In genomic region chr7:134856141-134856540, GRCh38 we compare ENCODE assay signal across 11 cellular contexts.
DNase-seq lines count a peak whose midpoint lies in the region; ATAC-seq, FAIRE-seq and TF ChIP-seq lines count a peak whose summit lies in the region.
"Had no signal": no experiment of that assay in that cellular context is flagged by ENCODE, and none has a peak within 500 bp of the region (broad histone marks: within the 10 kb centered on the region; RNA-seq: fewer than 3 reads in every experiment).

No MANE protein-coding gene starts in this region.

- peaks cover 43% of the 10 kb centered on the region for H3K36me3 Mint-ChIP-seq in CD4-positive, alpha-beta T cell (ENCODE audit: low read depth)

- DNase-seq in CD4-positive, alpha-beta T cell = no peak
- peak; percentile 58 for DNase-seq in SK-N-SH
- DNase-seq in fibroblast of mammary gland (ENCODE audit: low read depth) = peak; percentile 65
- DNase-seq in psoas muscle = no peak
- DNase-seq in HepG2 (ENCODE audit: low spot score) = no peak
- no peak for DNase-seq in NCI-H345 (lab: John Stamatoyannopoulos, UW)
- DNase-seq: DMS79 treated with DMSO at 0.1 percent for 48 hours, RPMI8226 had no signal

- peaks cover 97% of the 10 kb centered on the region for H3K79me2 ChIP-seq in SK-N-SH (ENCODE audit: insufficient read depth)
- no peaks in the 10 kb centered on the region for H3K79me2 ChIP-seq in HepG2 (ENCODE audit: insufficient read depth, low read length)

- no peaks in the 10 kb centered on the region for H3K27me3 ChIP-seq in CD4-positive, alpha-beta T cell (ENCODE audit: control insufficient read depth, insufficient read depth, low read length)
- H3K27me3 ChIP-seq in SK-N-SH (ENCODE audit: insufficient read depth) = no peaks in the 10 kb centered on the region
- H3K27me3 ChIP-seq in psoas muscle (ENCODE audit: insufficient read depth in 3 of 3, low read length in 2 of 3) = no peaks in the 10 kb centered on the region
- H3K27me3 ChIP-seq in HepG2 (ENCODE audit: control insufficient read depth in 1 of 2, insufficient read depth in 2 of 2, low read length in 2 of 2) = no peaks in the 10 kb centered on the region

- ATAC-seq in CD4-positive, alpha-beta T cell (ENCODE audit: poor library complexity) = no peak
- no peak for ATAC-seq in psoas muscle
- ATAC-seq in HG03342 (IDR thresholded peaks at IDR 0.05; ENCODE audit: unreplicated experiment) = no peak
- no peak for ATAC-seq in HG03025 (IDR thresholded peaks at IDR 0.05; ENCODE audit: low FRiP score, unreplicated experiment)
- no peak for ATAC-seq in HepG2

- intact Hi-C loops in CD4-positive, alpha-beta T cell (cut with DNase I, micrococcal nuclease) = no loop called here
- intact Hi-C loops in psoas muscle (cut with DNase I) = no loop called here
- intact Hi-C loops in HepG2 (cut with micrococcal nuclease; ENCODE audit: unreplicated experiment) = no loop called here

- H3K9me3 Mint-ChIP-seq in CD4-positive, alpha-beta T cell = no peaks in the 10 kb centered on the region

- in situ Hi-C loops in HepG2 (cut with HindIII; ENCODE audit: extremely low pct_ligation_motif_present, low pct_unique_long_range_greater_than_20kb) = no loop called here

- POLR2A ChIA-PET in CD4-positive, alpha-beta T cell (lab: Charles Lee) = interaction anchor here (1.1 to 1.9 kb wide), 3 partner anchors 9 to 210 kb away, joined by 3 to 12 read pairs (median 6); partner anchors contain the start of gene BPGM
- POLR2A ChIA-PET in SK-N-SH (lab: Yijun Ruan, JAX) (no interaction called here), HepG2 (lab: Yijun Ruan, JAX) (no interaction called here)

- TF ChIP-seq EP300 in SK-N-SH (IDR thresholded peaks at IDR 0.05; ENCODE audit: borderline replicate concordance in 1 of 2, low read depth in 1 of 2, low read length in 1 of 2) (no peak), HepG2 (IDR thresholded peaks at IDR 0.05; ENCODE audit: low read depth in 2 of 2, low read length in 2 of 2) (no peak), HepG2 (CRISPR knock-in tag; IDR thresholded peaks at IDR 0.05; ENCODE audit: borderline replicate concordance) (no peak)

- 77% methylated on average over 7 of the region's 7 CpGs for WGBS in SK-N-SH (ENCODE audit: low lambda C conversion rate)
- WGBS in psoas muscle, 3 donors = 57 to 63% (median 61%) methylated on average over 7 of the region's 7 CpGs
- WGBS in HepG2 (ENCODE audit: low lambda C conversion rate) = 93% methylated on average over 7 of the region's 7 CpGs

- no peak for TF ChIP-seq POLR2A in HepG2 (IDR thresholded peaks at IDR 0.05; ENCODE audit: insufficient read depth in 1 of 2, low read depth in 2 of 2, low read length in 2 of 2)

- no peaks in the 10 kb centered on the region for H3K27me3 Mint-ChIP-seq in CD4-positive, alpha-beta T cell

- no peak overlapping the region for H3K27ac ChIP-seq in CD4-positive, alpha-beta T cell (ENCODE audit: low read depth, low read length)
- H3K27ac ChIP-seq in SK-N-SH (ENCODE audit: low read depth in 2 of 2, low read length in 1 of 2) (peak overlapping the region; percentile 57 to 80; a peak in 3 of 4 replicates), psoas muscle (peak overlapping the region; percentile 33), HepG2 (ENCODE audit: extremely low read length, insufficient read depth, low read length) (no peak overlapping the region)

- no peak for TF ChIP-seq CTCF in CD4-positive, alpha-beta T cell (IDR thresholded peaks at IDR 0.05)
- TF ChIP-seq CTCF in SK-N-SH (IDR thresholded peaks at IDR 0.05) = no peak
- TF ChIP-seq CTCF in fibroblast of mammary gland (conservative IDR thresholded peaks at IDR 0.05; ENCODE audit: control insufficient read depth, insufficient read depth, low read depth, low read length) = no peak
- no peak for TF ChIP-seq CTCF in psoas muscle (IDR thresholded peaks at IDR 0.05)
- TF ChIP-seq CTCF in HepG2 (CRISPR knock-in tag; IDR thresholded peaks at IDR 0.05) = no peak

- no peak overlapping the region for H3K9ac ChIP-seq in SK-N-SH
- no peak overlapping the region for H3K9ac ChIP-seq in HepG2 (ENCODE audit: insufficient read depth, low read depth, low read length)

- no TSS peak for BruUV-seq in HepG2 (replicated peaks; lab: Mats Ljungman, UMichigan)

- peak overlapping the region; percentile 76 for H3K27ac Mint-ChIP-seq in CD4-positive, alpha-beta T cell

- no peak for TF ChIP-seq RAD21 in SK-N-SH (IDR thresholded peaks at IDR 0.05; ENCODE audit: low read length)
- TF ChIP-seq RAD21 in HepG2 (CRISPR knock-in tag; IDR thresholded peaks at IDR 0.05) = no peak

- H3K9me3 ChIP-seq in CD4-positive, alpha-beta T cell (ENCODE audit: control insufficient read depth, low read length) = no peaks in the 10 kb centered on the region
- H3K9me3 ChIP-seq in SK-N-SH = no peaks in the 10 kb centered on the region
- no peaks in the 10 kb centered on the region for H3K9me3 ChIP-seq in psoas muscle
- no peaks in the 10 kb centered on the region for H3K9me3 ChIP-seq in HepG2 (ENCODE audit: low read length)

- CTCF ChIA-PET in CD4-positive, alpha-beta T cell (lab: Charles Lee) = no interaction called here
- CTCF ChIA-PET in SK-N-SH (lab: Yijun Ruan, JAX) (interaction anchor here (1.4 kb wide), 1 partner anchor 23 kb away, joined by 3 read pairs; no protein-coding TSS in a partner anchor), HepG2 (lab: Yijun Ruan, JAX; ENCODE audit: low intra/inter-chr PET ratio, low total read pairs) (no interaction called here)

- H3K4me1 Mint-ChIP-seq in CD4-positive, alpha-beta T cell (ENCODE audit: low read depth) = peaks cover 29% of the 10 kb centered on the region

- no peak for FAIRE-seq in HepG2 (lab: Jason Lieb, UNC)
- FAIRE-seq: HTR-8/SVneo had no signal

- peaks cover 16 to 34% of the 10 kb centered on the region in 2 experiments for H3K36me3 ChIP-seq in SK-N-SH (replicated peaks in 1 of 2; ENCODE audit: control insufficient read depth in 1 of 2, insufficient read depth in 2 of 2, low read length in 1 of 2)
- no peaks in the 10 kb centered on the region for H3K36me3 ChIP-seq in psoas muscle (ENCODE audit: insufficient read depth in 1 of 2, low read depth in 1 of 2)
- no peaks in the 10 kb centered on the region for H3K36me3 ChIP-seq in HepG2 (replicated peaks in 1 of 2; ENCODE audit: control insufficient read depth in 1 of 2, insufficient read depth in 2 of 2, low read length in 2 of 2)

- H3K9me2 ChIP-seq in SK-N-SH = no peaks in the 10 kb centered on the region

- no peak overlapping the region for H3K4me3 ChIP-seq in SK-N-SH (ENCODE audit: low read depth in 2 of 2, low read length in 1 of 2)
- H3K4me3 ChIP-seq in fibroblast of mammary gland (ENCODE audit: control insufficient read depth, low read depth, low read length) = no peak overlapping the region
- H3K4me3 ChIP-seq in psoas muscle = no peak overlapping the region
- no peak overlapping the region for H3K4me3 ChIP-seq in HepG2 (replicated peaks in 1 of 3; ENCODE audit: insufficient read depth in 1 of 3, low read depth in 2 of 3, low read length in 3 of 3)

- peaks cover 5% of the 10 kb centered on the region for H3F3A ChIP-seq in SK-N-SH (replicated peaks; ENCODE audit: insufficient read depth)

- peaks cover 60% of the 10 kb centered on the region for H4K20me1 ChIP-seq in SK-N-SH (ENCODE audit: insufficient read depth)
- no peaks in the 10 kb centered on the region for H4K20me1 ChIP-seq in HepG2 (ENCODE audit: insufficient read depth, low read length)

- H2AFZ ChIP-seq in SK-N-SH (ENCODE audit: low read depth) (no peak overlapping the region), HepG2 (ENCODE audit: low read length) (no peak overlapping the region)

- H3K4me2 ChIP-seq in SK-N-SH = 0 out of 2 replicates have a peak overlapping the region, but pooled peaks have one; percentile 13
- no peak overlapping the region for H3K4me2 ChIP-seq in HepG2 (ENCODE audit: low read depth, low read length)

- H3K4me1 ChIP-seq in SK-N-SH (ENCODE audit: control insufficient read depth in 1 of 2, insufficient read depth in 2 of 2, low read depth in 1 of 2, low read length in 1 of 2) (peaks cover 13% of the 10 kb centered on the region in 2 experiments; a peak in 3 of 4 replicates), psoas muscle (peaks cover 5% of the 10 kb centered on the region), HepG2 (ENCODE audit: insufficient read depth, low read length) (no peaks in the 10 kb centered on the region)

- peak overlapping the region; percentile 11 for H3K4me3 Mint-ChIP-seq in CD4-positive, alpha-beta T cell

TF ChIP-seq in SK-N-SH, 30 proteins besides CTCF, POLR2A, EP300 and RAD21:
- 0 out of 2 replicates have a peak, but pooled peaks have one; percentile 38 for TF ChIP-seq RCOR1 (IDR thresholded peaks at IDR 0.05; ENCODE audit: low read length)
- TF ChIP-seq TCF12 (IDR thresholded peaks at IDR 0.05) = peak; percentile 34; the same call in 1 of the 2 replicates
- TF ChIP-seq GATA2 (CRISPR knock-in tag; IDR thresholded peaks at IDR 0.05) = peak; percentile 57
- no peak for TF ChIP-seq SMC3 (IDR thresholded peaks at IDR 0.05; ENCODE audit: low read depth, low read length)
- no peak for TF ChIP-seq FOXM1 (IDR thresholded peaks at IDR 0.05; ENCODE audit: low read depth)

TF ChIP-seq in HepG2, 621 proteins besides CTCF, POLR2A, EP300 and RAD21 (continues in another document):
- TF ChIP-seq CBX5 (CRISPR knock-in tag; IDR thresholded peaks at IDR 0.05; ENCODE audit: borderline replicate concordance) (no peak), PHF20 (CRISPR knock-in tag; IDR thresholded peaks at IDR 0.05) (no peak), ZNF350 (CRISPR knock-in tag; IDR thresholded peaks at IDR 0.05; ENCODE audit: borderline replicate concordance, low read depth) (no peak), NFKB2 (CRISPR knock-in tag; IDR thresholded peaks at IDR 0.05; ENCODE audit: borderline replicate concordance) (no peak), RAD51 (IDR thresholded peaks at IDR 0.05; ENCODE audit: borderline replicate concordance) (no peak), ZNF841 (CRISPR knock-in tag; IDR thresholded peaks at IDR 0.05; ENCODE audit: borderline replicate concordance) (no peak), XRCC5 (optimal IDR thresholded peaks at IDR 0.05; ENCODE audit: low read length) (no peak), RNF219 (CRISPR knock-in tag; IDR thresholded peaks at IDR 0.05) (no peak), ZFP37 (CRISPR knock-in tag; IDR thresholded peaks at IDR 0.05; ENCODE audit: borderline replicate concordance) (no peak)

Comparison
In these comparisons a context has a peak if more than half of its experiments do, and no peak if none do; other contexts are left out.
1. DNase-seq: peak in SK-N-SH (single experiment) and fibroblast of mammary gland (single experiment); none in CD4-positive, alpha-beta T cell (0 of 10), psoas muscle (0 of 2), HepG2 (single experiment) and NCI-H345 (single experiment).
2. H3K27ac ChIP-seq: peak in SK-N-SH (2 of 2) and psoas muscle (single experiment); none in CD4-positive, alpha-beta T cell (single experiment) and HepG2 (single experiment).